In genomic region chr2:6082619-6083018, GRCh38 we compare ENCODE assay signal across 13 cellular contexts.
DNase-seq lines count a peak whose midpoint lies in the region; ATAC-seq and TF ChIP-seq lines count a peak whose summit lies in the region.
"Had no signal": no experiment of that assay in that cellular context is flagged by ENCODE, and none has a peak within 500 bp of the region (broad histone marks: within the 10 kb centered on the region; RNA-seq: fewer than 3 reads in every experiment).

No MANE protein-coding gene starts in this region.

- intact Hi-C loops in adrenal gland (cut with DNase I), result no loop called here

- TF ChIP-seq CTCF in GM23338 (conservative IDR thresholded peaks at IDR 0.05; ENCODE audit: low read depth in 2 of 2), result no peak
- no peak for TF ChIP-seq CTCF in glutamatergic neuron (IDR thresholded peaks at IDR 0.05; ENCODE audit: partially characterized antibody, unreplicated experiment)
- TF ChIP-seq CTCF in adrenal gland (IDR thresholded peaks at IDR 0.05), result no peak

- H3K4me3 ChIP-seq in GM23338 (no peak overlapping the region), adrenal gland (no peak overlapping the region)

- no peak overlapping the region for H3K27ac ChIP-seq in GM23338 (ENCODE audit: low read depth)
- peak overlapping the region; percentile 20 for H3K27ac ChIP-seq in substantia nigra (ENCODE audit: low read depth, low read length, poor library complexity, severe bottlenecking)
- H3K27ac ChIP-seq in adrenal gland, result no peak overlapping the region
- H3K27ac ChIP-seq: HL-60 had no signal

- DNase-seq in GM23338 (ENCODE audit: low spot score) (no peak), NCI-H345 (lab: John Stamatoyannopoulos, UW) (peak; percentile 71), glutamatergic neuron (no peak), substantia nigra (lab: John Stamatoyannopoulos, UW) (no peak), NCI-H187 treated with DMSO at 0.1 percent for 48 hours (lab: John Stamatoyannopoulos, UW) (no peak), adrenal gland (no peak)
- no peak for DNase-seq in activated naive CD4-positive, alpha-beta T cell treated with Interleukin-2 at 50 U/mL for 16 hours
- DNase-seq: Caco-2; CD8-positive, alpha-beta memory T cell; DMS53; GF-D8 had no signal

- ATAC-seq in GM23338, result no peak
- ATAC-seq: HCT116 had no signal

- H3K4me1 ChIP-seq in GM23338 (ENCODE audit: insufficient read depth) (peaks cover 7% of the 10 kb centered on the region; the same call in 1 of the 2 replicates), adrenal gland (replicated peaks in 1 of 2) (no peaks in the 10 kb centered on the region)
- H3K4me1 ChIP-seq: Caco-2 had no signal

- peak overlapping the region; percentile 20; the same call in 1 of the 2 replicates for H3K4me2 ChIP-seq in GM23338

- peaks cover 17% of the 10 kb centered on the region for H3K4me1 Mint-ChIP-seq in GM23338
- peaks cover 37% of the 10 kb centered on the region for H3K4me1 Mint-ChIP-seq in glutamatergic neuron (ENCODE audit: low read depth, unreplicated experiment)
- H3K4me1 Mint-ChIP-seq: CD8-positive, alpha-beta memory T cell had no signal

- H3K36me3 ChIP-seq in GM23338 (ENCODE audit: insufficient read depth) (peaks cover 3% of the 10 kb centered on the region; the same call in 1 of the 2 replicates), adrenal gland (replicated peaks in 1 of 2) (no peaks in the 10 kb centered on the region)

- H3K9me2 ChIP-seq in GM23338 (ENCODE audit: insufficient read depth), result no peaks in the 10 kb centered on the region

- H4K20me1 ChIP-seq in GM23338 (replicated peaks; ENCODE audit: insufficient read depth), result no peaks in the 10 kb centered on the region

- H3K4me3 Mint-ChIP-seq in GM23338 (no peak overlapping the region), glutamatergic neuron (ENCODE audit: unreplicated experiment) (peak overlapping the region; percentile 10)
- H3K4me3 Mint-ChIP-seq: CD8-positive, alpha-beta memory T cell had no signal

- H3K27me3 Mint-ChIP-seq in GM23338 (ENCODE audit: insufficient read depth, low read depth, poor library complexity) (peaks cover 4% of the 10 kb centered on the region), glutamatergic neuron (ENCODE audit: unreplicated experiment) (peaks cover 14% of the 10 kb centered on the region)
- H3K27me3 Mint-ChIP-seq: CD8-positive, alpha-beta memory T cell had no signal

- H3K36me3 Mint-ChIP-seq in GM23338 (ENCODE audit: low read depth) (peaks cover 28% of the 10 kb centered on the region), glutamatergic neuron (ENCODE audit: unreplicated experiment) (peaks cover 11% of the 10 kb centered on the region)
- H3K36me3 Mint-ChIP-seq: CD8-positive, alpha-beta memory T cell had no signal

- H3K27ac Mint-ChIP-seq in GM23338, result no peak overlapping the region
- peak overlapping the region; percentile 69 for H3K27ac Mint-ChIP-seq in glutamatergic neuron (ENCODE audit: unreplicated experiment)
- H3K27ac Mint-ChIP-seq: CD8-positive, alpha-beta memory T cell had no signal

- TF ChIP-seq POLR2A in adrenal gland (IDR thresholded peaks at IDR 0.05), result no peak

- H3K9me3 Mint-ChIP-seq in GM23338, result peaks cover 79% of the 10 kb centered on the region
- H3K9me3 Mint-ChIP-seq in glutamatergic neuron (ENCODE audit: unreplicated experiment), result peaks cover 21% of the 10 kb centered on the region

- no peaks in the 10 kb centered on the region for H3K9me3 ChIP-seq in adrenal gland (replicated peaks in 1 of 3)

- no peaks in the 10 kb centered on the region for H3K79me2 ChIP-seq in GM23338 (replicated peaks; ENCODE audit: insufficient read depth)

- H3K27me3 ChIP-seq in GM23338 (ENCODE audit: insufficient read depth) (no peaks in the 10 kb centered on the region), adrenal gland (no peaks in the 10 kb centered on the region)

- no peaks in the 10 kb centered on the region for H3F3A ChIP-seq in GM23338 (replicated peaks; ENCODE audit: low read depth)

- no peak overlapping the region for H2AFZ ChIP-seq in GM23338

TF ChIP-seq in GM23338, 12 proteins besides CTCF, POLR2A, EP300 and RAD21 (continues in another document):
- TF ChIP-seq NANOG (IDR thresholded peaks at IDR 0.05; ENCODE audit: borderline replicate concordance), result no peak
- TF ChIP-seq CREB1 (CRISPR knock-in tag; IDR thresholded peaks at IDR 0.05; ENCODE audit: low read depth), result no peak
- TF ChIP-seq ETS1 (IDR thresholded peaks at IDR 0.05), result no peak
- no peak for TF ChIP-seq ZNF114 (CRISPR knock-in tag; IDR thresholded peaks at IDR 0.05)
- TF ChIP-seq JUNB (IDR thresholded peaks at IDR 0.05; ENCODE audit: unreplicated experiment), result no peak
- no peak for TF ChIP-seq REST (IDR thresholded peaks at IDR 0.05; ENCODE audit: unreplicated experiment)
- TF ChIP-seq STAT1 (IDR thresholded peaks at IDR 0.05; ENCODE audit: unreplicated experiment), result no peak
- TF ChIP-seq POLR2AphosphoS5 (IDR thresholded peaks at IDR 0.05; ENCODE audit: low read depth), result no peak
- no peak for TF ChIP-seq EZH2phosphoT487 (IDR thresholded peaks at IDR 0.05; ENCODE audit: unreplicated experiment)
- TF ChIP-seq ZNF331 (CRISPR knock-in tag; IDR thresholded peaks at IDR 0.05; ENCODE audit: low read depth), result no peak
- no peak for TF ChIP-seq EZH2 (IDR thresholded peaks at IDR 0.05; ENCODE audit: low read depth, unreplicated experiment)
